ENCODE assay signal across 5 cellular contexts in genomic region chr9:119870251-119870650, GRCh38.
A peak's percentile ranks its signal among the peaks of the same experiment; 100 is the strongest.
DNase-seq lines count a peak whose midpoint lies in the region; FAIRE-seq and TF ChIP-seq lines count a peak whose summit lies in the region.
"Not testable (repeated sequence)": the region's sequence is repeated elsewhere in the genome, so short reads cannot be mapped to it uniquely, and the experiment has no call there.

No MANE protein-coding gene starts in this region.

- H3K27ac ChIP-seq in 22Rv1 (peak overlapping the region; percentile 79; the same call in 1 of the 2 replicates), esophagus muscularis mucosa (replicated peaks in 1 of 4) (peak overlapping the region; percentile 57 to 77 (median 66))
- not testable (repeated sequence) for H3K27ac ChIP-seq in kidney (ENCODE audit: low read depth in 2 of 2, low read length in 2 of 2); testis

- not testable (repeated sequence) for FAIRE-seq in kidney (lab: Jason Lieb, UNC)

- peaks cover 0 to 57% (median 18%) of the 10 kb centered on the region in 4 donors for H3K4me1 ChIP-seq in esophagus muscularis mucosa
- H3K4me1 ChIP-seq in kidney (ENCODE audit: control insufficient read depth in 1 of 2, insufficient read depth in 1 of 2, low read depth in 1 of 2, low read length in 2 of 2); testis: not testable (repeated sequence)

- TF ChIP-seq POLR2A in esophagus muscularis mucosa (IDR thresholded peaks at IDR 0.05; ENCODE audit: low read depth); testis (IDR thresholded peaks at IDR 0.05): not testable (repeated sequence)

- H3K36me3 Mint-ChIP-seq in osteocyte (ENCODE audit: unreplicated experiment): not testable (repeated sequence)

- H3K4me3 Mint-ChIP-seq in osteocyte (ENCODE audit: unreplicated experiment): not testable (repeated sequence)

- not testable (repeated sequence) for TF ChIP-seq CTCF in 22Rv1 (IDR thresholded peaks at IDR 0.05); esophagus muscularis mucosa (IDR thresholded peaks at IDR 0.05); kidney (IDR thresholded peaks at IDR 0.05; ENCODE audit: borderline replicate concordance, extremely low read depth, insufficient read depth); osteocyte (IDR thresholded peaks at IDR 0.05); testis (IDR thresholded peaks at IDR 0.05)

- intact Hi-C loops in esophagus muscularis mucosa (cut with DNase I); kidney (cut with DNase I); testis (cut with DNase I; ENCODE audit: low total_unique reads): not testable (repeated sequence)

- not testable (repeated sequence) for DNase-seq in esophagus muscularis mucosa (ENCODE audit: extremely low spot score); testis
- DNase-seq in kidney (peak; percentile 51), osteocyte (ENCODE audit: extremely low spot score, unreplicated experiment) (peak; percentile 80)

- TF ChIP-seq EP300 in esophagus muscularis mucosa (IDR thresholded peaks at IDR 0.05): not testable (repeated sequence)

- H3K36me3 ChIP-seq in esophagus muscularis mucosa; kidney (ENCODE audit: control insufficient read depth in 1 of 2, insufficient read depth in 2 of 2, low read length in 2 of 2); testis (ENCODE audit: low read depth, missing control alignments): not testable (repeated sequence)

- H3K4me3 ChIP-seq in esophagus muscularis mucosa; kidney (ENCODE audit: low read length in 2 of 2): not testable (repeated sequence)
- peak overlapping the region; percentile 34 to 39 for H3K4me3 ChIP-seq in testis

- not testable (repeated sequence) for H3K9ac ChIP-seq in kidney (ENCODE audit: low read length in 2 of 2)

- H3K9me3 ChIP-seq in esophagus muscularis mucosa; kidney (ENCODE audit: control insufficient read depth in 1 of 2, low read length in 2 of 2); testis: not testable (repeated sequence)

- H3K27me3 ChIP-seq in esophagus muscularis mucosa, testis: not testable (repeated sequence)

- H3K9me3 Mint-ChIP-seq in osteocyte (ENCODE audit: unreplicated experiment): peaks cover 12% of the 10 kb centered on the region

- H3K4me1 Mint-ChIP-seq in osteocyte (ENCODE audit: unreplicated experiment): not testable (repeated sequence)

- not testable (repeated sequence) for H3K27me3 Mint-ChIP-seq in osteocyte (ENCODE audit: unreplicated experiment)

- not testable (repeated sequence) for H3K27ac Mint-ChIP-seq in osteocyte (ENCODE audit: unreplicated experiment)

- 88% methylated on average over 8 of the region's 26 CpGs for WGBS in esophagus muscularis mucosa
- 82 to 95% methylated on average over 12 to 23 of the region's 26 CpGs for WGBS in testis, 2 donors
